In the genomic region with DNA sequence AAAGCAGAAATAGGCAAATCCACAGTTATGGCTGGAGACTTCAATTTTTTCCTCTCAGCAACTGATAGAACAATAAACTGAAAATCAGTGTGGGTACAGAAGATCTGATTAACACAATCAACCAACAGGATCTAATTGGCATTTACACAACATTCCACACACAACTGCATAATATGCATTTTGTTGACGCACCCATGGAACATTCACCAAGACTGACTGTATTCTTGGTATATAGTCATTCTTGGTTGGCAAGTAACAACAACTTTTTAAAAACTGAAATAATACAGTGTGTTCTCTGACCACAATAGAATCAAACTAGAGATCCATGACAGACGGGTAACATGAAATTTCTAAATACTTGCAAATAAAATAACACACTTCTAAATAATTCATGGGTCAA, we compare ENCODE assay signal across 19 cellular contexts.
A peak's percentile ranks its signal among the peaks of the same experiment; 100 is the strongest.
DNase-seq lines count a peak whose midpoint lies in the region; ATAC-seq and TF ChIP-seq lines count a peak whose summit lies in the region.
"Had no signal": no experiment of that assay in that cellular context is flagged by ENCODE, and none has a peak within 500 bp of the region (broad histone marks: within the 10 kb centered on the region; RNA-seq: fewer than 3 reads in every experiment).

No MANE protein-coding gene starts in this region.

- H3K9ac ChIP-seq in OCI-LY1 (ENCODE audit: low read length), result no peak overlapping the region
- no peak overlapping the region for H3K9ac ChIP-seq in neural progenitor cell
- H3K9ac ChIP-seq: KMS-11 had no signal

- TF ChIP-seq CTCF in OCI-LY1 (IDR thresholded peaks at IDR 0.05; ENCODE audit: low read length) (no peak), choroid plexus epithelial cell (conservative IDR thresholded peaks at IDR 0.05; ENCODE audit: low read depth, low read length) (no peak), neural progenitor cell (IDR thresholded peaks at IDR 0.05) (no peak)

- H3K9me3 ChIP-seq in OCI-LY1 (ENCODE audit: low read length) (no peaks in the 10 kb centered on the region), neural progenitor cell (ENCODE audit: low read depth) (no peaks in the 10 kb centered on the region), right cardiac atrium (ENCODE audit: control insufficient read depth, low read length) (no peaks in the 10 kb centered on the region)

- H3K36me3 ChIP-seq in ACC112 (ENCODE audit: insufficient read depth, low read length) (no peaks in the 10 kb centered on the region), OCI-LY1 (ENCODE audit: insufficient read depth, low read length) (no peaks in the 10 kb centered on the region), neural progenitor cell (peaks cover 3% of the 10 kb centered on the region)

- H3K36me3 Mint-ChIP-seq in neural progenitor cell, result peaks cover 3% of the 10 kb centered on the region

- H3F3A ChIP-seq in OCI-LY1 (ENCODE audit: insufficient read depth, low read length), result no peaks in the 10 kb centered on the region
- peaks cover 6% of the 10 kb centered on the region for H3F3A ChIP-seq in neural progenitor cell (ENCODE audit: low read depth)

- H3K27me3 ChIP-seq in ACC112 (ENCODE audit: insufficient read depth, low read length), result no peaks in the 10 kb centered on the region
- H3K27me3 ChIP-seq in OCI-LY1 (ENCODE audit: insufficient read depth, low read length), result no peaks in the 10 kb centered on the region
- H3K27me3 ChIP-seq in neural progenitor cell, result no peaks in the 10 kb centered on the region
- H3K27me3 ChIP-seq in right cardiac atrium (ENCODE audit: control insufficient read depth, insufficient read depth), result no peaks in the 10 kb centered on the region

- H3K27ac Mint-ChIP-seq in neural progenitor cell, result no peak overlapping the region
- H3K27ac Mint-ChIP-seq: CD14-positive monocyte had no signal

- WGBS in right cardiac atrium, result 87% methylated on average over 2 of the region's 2 CpGs

- peak overlapping the region; percentile 50; the same call in 1 of the 2 replicates for H3K4me3 ChIP-seq in ACC112 (ENCODE audit: low read depth, low read length)
- no peak overlapping the region for H3K4me3 ChIP-seq in OCI-LY1 (ENCODE audit: low read depth, low read length, poor library complexity, severe bottlenecking)
- no peak overlapping the region for H3K4me3 ChIP-seq in choroid plexus epithelial cell (ENCODE audit: low read depth, low read length)
- no peak overlapping the region for H3K4me3 ChIP-seq in neural progenitor cell
- no peak overlapping the region for H3K4me3 ChIP-seq in right cardiac atrium (ENCODE audit: low read length)

- H3K79me2 ChIP-seq in ACC112 (ENCODE audit: control insufficient read depth, insufficient read depth, low read length, unreplicated experiment) (peaks cover 4% of the 10 kb centered on the region), OCI-LY1 (ENCODE audit: insufficient read depth, low read length) (no peaks in the 10 kb centered on the region), neural progenitor cell (ENCODE audit: low read depth) (no peaks in the 10 kb centered on the region)

- H3K27ac ChIP-seq in ACC112 (ENCODE audit: low read depth, low read length) (peak overlapping the region; percentile 98), OCI-LY1 (ENCODE audit: low read depth, low read length, poor library complexity, severe bottlenecking) (no peak overlapping the region), neural progenitor cell (no peak overlapping the region), right cardiac atrium (ENCODE audit: low read length) (no peak overlapping the region)
- H3K27ac ChIP-seq: KMS-11 had no signal

- H4K20me1 ChIP-seq in OCI-LY1 (ENCODE audit: insufficient read depth, low read length) (no peaks in the 10 kb centered on the region), neural progenitor cell (ENCODE audit: low read depth) (no peaks in the 10 kb centered on the region)

- no peak overlapping the region for H3K4me3 Mint-ChIP-seq in neural progenitor cell
- H3K4me3 Mint-ChIP-seq: CD14-positive monocyte had no signal

- intact Hi-C loops in right cardiac atrium (cut with DNase I), result loop anchor here in 1 of 4 donors (10.0 kb wide), 1 partner anchor 222 kb away; a partner anchor contains a TSS

- peaks cover 4% of the 10 kb centered on the region for H3K9me3 Mint-ChIP-seq in neural progenitor cell

- H3K4me2 ChIP-seq in OCI-LY1 (ENCODE audit: low read length) (no peak overlapping the region), neural progenitor cell (no peak overlapping the region)
- H3K4me2 ChIP-seq: KMS-11 had no signal

- H3K9me2 ChIP-seq in OCI-LY1 (ENCODE audit: low read depth, low read length), result no peaks in the 10 kb centered on the region

- peaks cover 7% of the 10 kb centered on the region for H3K27me3 Mint-ChIP-seq in neural progenitor cell (ENCODE audit: insufficient read depth, low read depth)

- ATAC-seq in GM18517 (IDR thresholded peaks at IDR 0.05; ENCODE audit: unreplicated experiment) (no peak), right cardiac atrium (no peak)

- peak; percentile 34 for DNase-seq in choroid plexus epithelial cell (ENCODE audit: low read depth)
- DNase-seq in neural progenitor cell (ENCODE audit: low spot score), result no peak
- no peak for DNase-seq in DMS153 treated with DMSO at 0.1 percent for 48 hours (lab: John Stamatoyannopoulos, UW; ENCODE audit: unreplicated experiment)
- DNase-seq in right cardiac atrium, result no peak
- DNase-seq: ACHN, AML-193, COR-L47, EL, MM.1S, NCI-H1105, NCI-H1694, NCI-H510A treated with DMSO at 0.1 percent for 48 hours, RPMI8226, SIG-M5 had no signal

- peaks cover 53% of the 10 kb centered on the region for H3K4me1 Mint-ChIP-seq in neural progenitor cell

- H3K4me1 ChIP-seq in ACC112 (ENCODE audit: control insufficient read depth, insufficient read depth, low read length, unreplicated experiment) (peaks cover 80% of the 10 kb centered on the region), OCI-LY1 (ENCODE audit: insufficient read depth, low read length, severe bottlenecking) (peaks cover 55% of the 10 kb centered on the region), neural progenitor cell (peaks cover 29% of the 10 kb centered on the region), right cardiac atrium (ENCODE audit: control insufficient read depth, insufficient read depth, low read length) (peaks cover 8% of the 10 kb centered on the region)

- peak overlapping the region; percentile 58 for H2AFZ ChIP-seq in ACC112 (ENCODE audit: low read length, unreplicated experiment)
- peak overlapping the region; percentile 60; the same call in 1 of the 2 replicates for H2AFZ ChIP-seq in OCI-LY1 (ENCODE audit: low read length)
- peak overlapping the region; percentile 4 for H2AFZ ChIP-seq in neural progenitor cell (replicated peaks)

Comparison
In these comparisons a context has a peak if more than half of its experiments do, and no peak if none do; other contexts are left out.
1. H2AFZ ChIP-seq: peak in every context shown above with its lines; median percentile 60 in OCI-LY1; 58 in ACC112; 4 in neural progenitor cell.